8 cellular contexts compared by ENCODE assay signal in the genomic region with DNA sequence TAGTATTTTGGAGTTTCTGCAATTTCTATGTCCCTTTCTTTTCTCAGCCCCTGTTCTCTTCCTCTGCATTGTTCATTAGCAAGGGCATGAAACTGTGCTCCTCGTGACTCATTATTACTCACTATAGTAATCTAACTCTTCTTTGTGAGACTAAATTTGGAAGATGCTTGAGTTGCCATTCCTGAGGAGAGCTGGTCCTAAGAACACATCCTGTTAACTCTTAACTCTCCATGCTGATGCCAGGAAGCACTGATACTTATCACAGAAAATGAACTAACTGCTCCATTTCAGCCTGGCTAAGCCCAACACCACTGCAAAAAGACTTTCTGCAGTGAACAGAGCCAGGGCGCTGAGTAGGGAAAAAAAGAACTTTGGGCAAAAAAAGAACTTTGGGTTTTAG. TPM values are rescaled to one million over a fixed set of nuclear protein-coding genes. Genes with fewer than 3 reads are reported as not detected.
DNase-seq lines count a peak whose midpoint lies in the region; ATAC-seq and TF ChIP-seq lines count a peak whose summit lies in the region.

No MANE protein-coding gene starts in this region.

- no peak for TF ChIP-seq POLR2A in breast epithelium (IDR thresholded peaks at IDR 0.05)

- H3K27me3 ChIP-seq in MM.1S (replicated peaks; ENCODE audit: insufficient read depth, low read length) (no peaks in the 10 kb centered on the region), breast epithelium (no peaks in the 10 kb centered on the region), liver (ENCODE audit: control insufficient read depth in 4 of 4, insufficient read depth in 4 of 4, low read length in 3 of 4) (no peaks in the 10 kb centered on the region)

- WGBS in liver = 70% methylated on average over 2 of the region's 2 CpGs

- peak; percentile 11 to 38 for TF ChIP-seq RAD21 in liver (IDR thresholded peaks at IDR 0.05)

- H3K79me2 ChIP-seq in MM.1S (ENCODE audit: low read length) = peaks cover 4% of the 10 kb centered on the region; the same call in 1 of the 2 replicates

- no peaks in the 10 kb centered on the region for H3K9me3 ChIP-seq in MM.1S (replicated peaks; ENCODE audit: insufficient read depth, low read length)
- no peaks in the 10 kb centered on the region for H3K9me3 ChIP-seq in breast epithelium
- H3K9me3 ChIP-seq in liver (ENCODE audit: control insufficient read depth in 4 of 4, low read length in 3 of 4) = no peaks in the 10 kb centered on the region

- no peaks in the 10 kb centered on the region for H3K36me3 ChIP-seq in MM.1S (replicated peaks; ENCODE audit: insufficient read depth, low read length)
- H3K36me3 ChIP-seq in breast epithelium = no peaks in the 10 kb centered on the region
- H3K36me3 ChIP-seq in liver (ENCODE audit: control insufficient read depth in 4 of 4, insufficient read depth in 3 of 4, low read depth in 1 of 4, low read length in 3 of 4) = no peaks in the 10 kb centered on the region

- H3K27ac ChIP-seq in MM.1S (ENCODE audit: low read length) (peak overlapping the region; percentile 83), breast epithelium (peak overlapping the region; percentile 81 to 82), liver (ENCODE audit: low read depth in 1 of 2, low read length in 2 of 2) (peak overlapping the region; percentile 14 to 56)

- H3K4me2 ChIP-seq in MM.1S (ENCODE audit: low read depth, low read length) = peak overlapping the region; percentile 71

- in situ Hi-C loops in Caki2 (cut with HindIII; ENCODE audit: low pct_unique_long_range_greater_than_20kb, low sequenced_read_pairs) = no loop called here

- peak; percentile 78 for DNase-seq in Caki2 (ENCODE audit: low read depth)
- peak; percentile 87 for DNase-seq in MM.1S
- DNase-seq in breast epithelium (ENCODE audit: low spot score in 2 of 2) = no peak
- DNase-seq in DMS153 treated with DMSO at 0.1 percent for 48 hours (lab: John Stamatoyannopoulos, UW; ENCODE audit: unreplicated experiment) = no peak
- DNase-seq in effector CD4-positive, alpha-beta T cell = no peak
- DNase-seq in central memory CD4-positive, alpha-beta T cell = no peak

- H3K4me1 ChIP-seq in MM.1S (ENCODE audit: low read length) (peaks cover 34% of the 10 kb centered on the region), breast epithelium (peaks cover 3 to 8% of the 10 kb centered on the region in 2 donors), liver (ENCODE audit: control insufficient read depth in 4 of 4, insufficient read depth in 4 of 4, low read length in 3 of 4) (peaks cover 0 to 10% (median 4%) of the 10 kb centered on the region in 4 donors)

- no peak for ATAC-seq in GM18858 (IDR thresholded peaks at IDR 0.05; ENCODE audit: unreplicated experiment)

- H3K9ac ChIP-seq in MM.1S (ENCODE audit: low read length) = peak overlapping the region; percentile 55
- no peak overlapping the region for H3K9ac ChIP-seq in liver (ENCODE audit: low read depth in 1 of 2, low read length in 2 of 2)

- H3K9me2 ChIP-seq in MM.1S (replicated peaks; ENCODE audit: insufficient read depth, low read length) = no peaks in the 10 kb centered on the region

- intact Hi-C loops in breast epithelium (cut with DNase I; ENCODE audit: low total_unique reads) = loop anchor here (5.0 to 10.0 kb wide), 2 partner anchors 120 to 197 kb away; no protein-coding TSS in a partner anchor

- peak overlapping the region; percentile 25 for H3K4me3 ChIP-seq in MM.1S (ENCODE audit: low read length)
- no peak overlapping the region for H3K4me3 ChIP-seq in breast epithelium
- H3K4me3 ChIP-seq in liver (ENCODE audit: low read depth in 1 of 3, low read length in 3 of 3) = no peak overlapping the region

- H4K20me1 ChIP-seq in MM.1S (ENCODE audit: insufficient read depth, low read length) = no peaks in the 10 kb centered on the region

- TF ChIP-seq CTCF in MM.1S (IDR thresholded peaks at IDR 0.05; ENCODE audit: low read length) (no peak), breast epithelium (IDR thresholded peaks at IDR 0.05) (no peak), liver (IDR thresholded peaks at IDR 0.05; ENCODE audit: low read depth, low read length, missing input control) (no peak)

- H2AFZ ChIP-seq in MM.1S (ENCODE audit: low read length) = 0 out of 2 replicates have a peak overlapping the region, but pooled peaks have one; percentile 72

- peaks cover 37% of the 10 kb centered on the region for H3F3A ChIP-seq in MM.1S (ENCODE audit: insufficient read depth, low read length)

TF ChIP-seq in liver, 16 proteins besides CTCF, POLR2A, EP300 and RAD21:
- no peak for TF ChIP-seq ATF3 (IDR thresholded peaks at IDR 0.05)
- TF ChIP-seq NR2F2 (IDR thresholded peaks at IDR 0.05) = peak; percentile 48
- peak; percentile 38 to 46 for TF ChIP-seq JUND (IDR thresholded peaks at IDR 0.05)

RNA-seq across cellular contexts. Expression of gene CSNK1A1, which starts 10.6 kb away (rescaled TPM):
- 123 and 199 TPM in 2 replicates for total RNA-seq in Caki2 (2014; rRNA removed; shearing (Covaris generic); ENCODE audit: low replicate concordance)
- total RNA-seq in breast epithelium = 100 to 1,000 TPM; 151 to 350 (median 287) TPM
- 100 to 1,000 TPM; 102 to 108 TPM for total RNA-seq in liver
- polyA plus RNA-seq in liver = 10 to 100 TPM; 43.0 to 54.5 TPM

RNA-seq across cellular contexts. Expression of gene ARHGEF37, which starts 19.4 kb away (rescaled TPM):
- 3.8 and 5.0 TPM in 2 replicates for total RNA-seq in Caki2 (2014; rRNA removed; shearing (Covaris generic); ENCODE audit: low replicate concordance)
- total RNA-seq in breast epithelium = 10 to 100 TPM in 2 of 3 donors, 1 to 10 TPM in 1; 5.3 to 54.4 (median 29.2) TPM
- 1 to 10 TPM; 3.3 to 6.1 TPM for total RNA-seq in liver
- 1 to 10 TPM in 1 of 2 donors, under 1 TPM in 1; 0.71 to 2.0 TPM for polyA plus RNA-seq in liver

Comparison
In these comparisons a context has a peak if more than half of its experiments do, and no peak if none do; other contexts are left out.
1. DNase-seq: peak in Caki2 (single experiment) and MM.1S (single experiment); none in breast epithelium (0 of 2), DMS153 treated with DMSO at 0.1 percent for 48 hours (single experiment), effector CD4-positive, alpha-beta T cell (single experiment) and central memory CD4-positive, alpha-beta T cell (single experiment).
2. Peak in every context shown above with its lines, with median percentiles within 50 percentile points of each other: H3K27ac ChIP-seq.